Comparison of ENCODE assay signal across 16 cellular contexts in genomic region chr6:16766836-16767745, GRCh38. TPM values are rescaled to one million over a fixed set of nuclear protein-coding genes. Genes with fewer than 3 reads are reported as not detected.
DNase-seq lines count a peak whose midpoint lies in the region; TF ChIP-seq lines count a peak whose summit lies in the region.
"Had no signal": no experiment of that assay in that cellular context is flagged by ENCODE, and none has a peak within 500 bp of the region (broad histone marks: within the 10 kb centered on the region; RNA-seq: fewer than 3 reads in every experiment).

No MANE protein-coding gene starts in this region.

- no peaks in the 10 kb centered on the region for H3K9me3 ChIP-seq in mesodermal cell (ENCODE audit: control insufficient read depth, low read length)
- H3K9me3 ChIP-seq: adrenal gland, colonic mucosa, stomach had no signal

- H3K27me3 ChIP-seq in ACC112 (ENCODE audit: insufficient read depth, low read length): no peaks in the 10 kb centered on the region
- H3K27me3 ChIP-seq: adrenal gland, colonic mucosa, hepatocyte, stomach had no signal

- no peaks in the 10 kb centered on the region; the same call in 1 of the 2 replicates for H3K27me3 Mint-ChIP-seq in HFFc6 (ENCODE audit: insufficient read depth)

- H3K36me3 Mint-ChIP-seq in HFFc6 (ENCODE audit: low read depth): no peaks in the 10 kb centered on the region

- 78 to 88% methylated on average over 1 to 5 of the region's 7 CpGs for WGBS in mesodermal cell (ENCODE audit: insufficient coverage in 2 of 2), 2 experiments

- peak overlapping the region; percentile 85 for H3K27ac Mint-ChIP-seq in HFFc6

- DNase-seq in HFFc6 (no peak), amniotic epithelial cell (ENCODE audit: low read depth) (peak; percentile 78), NCI-H146 (lab: John Stamatoyannopoulos, UW) (no peak), T-helper 9 cell (no peak), NCI-H69 (lab: John Stamatoyannopoulos, UW) (no peak)
- DNase-seq in activated naive CD4-positive, alpha-beta T cell treated with anti-CD3 and anti-CD28 coated beads, Interleukin-2, amount 50 U/mL, for 16 hours: no peak
- DNase-seq: adrenal gland, colonic mucosa, H7, left cardiac atrium, stomach had no signal

- no peak overlapping the region for H3K4me3 ChIP-seq in ACC112 (ENCODE audit: low read depth, low read length)
- no peak overlapping the region for H3K4me3 ChIP-seq in mesodermal cell (ENCODE audit: extremely low read depth, insufficient read depth, low read length, poor library complexity, severe bottlenecking)
- H3K4me3 ChIP-seq: adrenal gland, colonic mucosa, GM12878, hepatocyte, stomach had no signal

- TF ChIP-seq CTCF in HFFc6 (IDR thresholded peaks at IDR 0.05): no peak

- no peaks in the 10 kb centered on the region for H3K79me2 ChIP-seq in ACC112 (ENCODE audit: control insufficient read depth, insufficient read depth, low read length, unreplicated experiment)
- H3K79me2 ChIP-seq: hepatocyte had no signal

- H3K9me3 Mint-ChIP-seq in HFFc6: no peaks in the 10 kb centered on the region
- H3K9me3 Mint-ChIP-seq: T-helper 1 cell treated with Interleukin-12 subunit alpha and Interleukin-12 subunit beta and Interleukin-4 antibody, amounts not matched to agents 30 μg/mL and 1 μg/mL, for 36 hours had no signal

- no peak overlapping the region for H2AFZ ChIP-seq in ACC112 (ENCODE audit: low read length, unreplicated experiment)
- H2AFZ ChIP-seq: hepatocyte had no signal

- H3K4me1 ChIP-seq in ACC112 (ENCODE audit: control insufficient read depth, insufficient read depth, low read length, unreplicated experiment): peaks cover 64% of the 10 kb centered on the region
- H3K4me1 ChIP-seq in mesodermal cell (ENCODE audit: control insufficient read depth, insufficient read depth, low read length, poor library complexity, severe bottlenecking): peaks cover 56% of the 10 kb centered on the region

- no peaks in the 10 kb centered on the region for H3K36me3 ChIP-seq in ACC112 (ENCODE audit: insufficient read depth, low read length)
- H3K36me3 ChIP-seq in mesodermal cell (ENCODE audit: control insufficient read depth, insufficient read depth, low read length): no peaks in the 10 kb centered on the region
- H3K36me3 ChIP-seq: adrenal gland, colonic mucosa, stomach had no signal

- peaks cover 96% of the 10 kb centered on the region for H3K4me1 Mint-ChIP-seq in HFFc6 (ENCODE audit: low read depth)

- peak overlapping the region; percentile 20; the same call in 1 of the 2 replicates for H3K4me3 Mint-ChIP-seq in HFFc6

- H3K27ac ChIP-seq in ACC112 (ENCODE audit: low read depth, low read length) (peak overlapping the region; percentile 89), mesodermal cell (ENCODE audit: low read depth, low read length, severe bottlenecking) (peak overlapping the region; percentile 82)
- H3K27ac ChIP-seq: adrenal gland, colonic mucosa had no signal

RNA-seq across cellular contexts. Expression of gene ATXN1, which starts 5.8 kb away (rescaled TPM):
- total RNA-seq in HFFc6 (2021; fragmentation: NEBNext Ultra II Directional; extraction: Animal tissue kit (Norgen Biotek cat#: 25700)): 10 to 100 TPM; 28.2 to 41.5 (median 30.5) TPM
- polyA plus RNA-seq in mesodermal cell (2013, experiment 1 of 2): 8.0 TPM
- 7.1 TPM for polyA plus RNA-seq in mesodermal cell (2013, experiment 2 of 2)
